ENCODE assay signal across 21 cellular contexts in genomic region chr5:44870430-44870829, GRCh38.
DNase-seq lines count a peak whose midpoint lies in the region; ATAC-seq, FAIRE-seq and TF ChIP-seq lines count a peak whose summit lies in the region.
"Had no signal": no experiment of that assay in that cellular context is flagged by ENCODE, and none has a peak within 500 bp of the region (broad histone marks: within the 10 kb centered on the region; RNA-seq: fewer than 3 reads in every experiment).

No MANE protein-coding gene starts in this region.

- no peak for TF ChIP-seq CTCF in A549 (IDR thresholded peaks at IDR 0.05)
- no peak for TF ChIP-seq CTCF in IMR-90 (conservative IDR thresholded peaks at IDR 0.05; ENCODE audit: low read depth, low read length)
- TF ChIP-seq CTCF in nephron (IDR thresholded peaks at IDR 0.05; ENCODE audit: unreplicated experiment in 3 of 3) = no peak

- no peaks in the 10 kb centered on the region for H3K9me1 ChIP-seq in IMR-90 (ENCODE audit: insufficient read depth, low read length)

- H3K27me3 ChIP-seq in IMR-90 (ENCODE audit: control insufficient read depth, insufficient read depth, low read length) = no peaks in the 10 kb centered on the region
- H3K27me3 ChIP-seq: BLaER1 treated with 17β-estradiol and CSF1 and Interleukin-3, amounts not matched to agents 10 nM and 100 nM had no signal

- H3K27ac ChIP-seq in A549 (no peak overlapping the region), IMR-90 (ENCODE audit: insufficient read depth, low read length) (no peak overlapping the region)
- H3K27ac ChIP-seq: BLaER1 treated with 17β-estradiol and CSF1 and Interleukin-3, amounts not matched to agents 10 nM and 100 nM; C4-2B had no signal

- peaks cover 6% of the 10 kb centered on the region; the same call in 1 of the 3 replicates for H3K4me1 ChIP-seq in A549
- H3K4me1 ChIP-seq in IMR-90 (ENCODE audit: control insufficient read depth, insufficient read depth, low read length) = no peaks in the 10 kb centered on the region
- H3K4me1 ChIP-seq: Caco-2 had no signal

- TF ChIP-seq POLR2A in A549 (IDR thresholded peaks at IDR 0.05; ENCODE audit: low read length) = no peak
- TF ChIP-seq POLR2A in IMR-90 (IDR thresholded peaks at IDR 0.05; ENCODE audit: low read depth, low read length) = no peak

- no peak overlapping the region for H3K18ac ChIP-seq in IMR-90 (ENCODE audit: low read depth, low read length)

- no peaks in the 10 kb centered on the region for H3K36me3 ChIP-seq in IMR-90 (ENCODE audit: control insufficient read depth, insufficient read depth, low read length)
- H3K36me3 ChIP-seq: BLaER1 treated with 17β-estradiol and CSF1 and Interleukin-3, amounts not matched to agents 10 nM and 100 nM had no signal

- no peak overlapping the region for H3K14ac ChIP-seq in IMR-90 (replicated peaks; ENCODE audit: low read depth, low read length)

- no peak overlapping the region for H2AK5ac ChIP-seq in IMR-90 (ENCODE audit: low read depth, low read length)

- no TSS peak for BruUV-seq in IMR-90 (replicated peaks; lab: Mats Ljungman, UMichigan)

- H3K4me2 ChIP-seq in A549 = no peak overlapping the region
- H3K4me2 ChIP-seq in IMR-90 (ENCODE audit: low read depth, low read length) = no peak overlapping the region
- H3K4me2 ChIP-seq: BLaER1 treated with 17β-estradiol and CSF1 and Interleukin-3, amounts not matched to agents 10 nM and 100 nM had no signal

- intact Hi-C loops in IMR-90 (cut with micrococcal nuclease) = no loop called here

- TF ChIP-seq EP300 in A549 (IDR thresholded peaks at IDR 0.05) = no peak

- in situ Hi-C loops in IMR-90 (cut with MboI; ENCODE audit: low sequenced_read_pairs) = no loop called here

- no peak overlapping the region for H2BK120ac ChIP-seq in IMR-90 (ENCODE audit: low read depth, low read length)

- peak overlapping the region in 2 of 3 experiments; percentile 4 to 24 for H3K27ac Mint-ChIP-seq in nephron
- H3K27ac Mint-ChIP-seq: B cell; CD4-positive, alpha-beta T cell; CD8-positive, alpha-beta T cell had no signal

- H3K9me3 ChIP-seq in A549 (no peaks in the 10 kb centered on the region), IMR-90 (ENCODE audit: control insufficient read depth, insufficient read depth, low read length) (no peaks in the 10 kb centered on the region)
- H3K9me3 ChIP-seq: BLaER1 treated with 17β-estradiol and CSF1 and Interleukin-3, amounts not matched to agents 10 nM and 100 nM; Caco-2 had no signal

- no peak overlapping the region for H2BK20ac ChIP-seq in IMR-90 (ENCODE audit: low read depth, low read length)

- H3K4me3 Mint-ChIP-seq in nephron = no peak overlapping the region
- H3K4me3 Mint-ChIP-seq: B cell; CD4-positive, alpha-beta T cell; CD8-positive, alpha-beta T cell had no signal

- no peak overlapping the region for H3K4ac ChIP-seq in IMR-90 (ENCODE audit: low read depth, low read length)

- dilution Hi-C loops in IMR-90 (cut with HindIII; ENCODE audit: low sequenced_read_pairs, unreplicated experiment) = no loop called here

- no peak overlapping the region for H3K9ac ChIP-seq in IMR-90 (ENCODE audit: low read depth, low read length)
- H3K9ac ChIP-seq: BLaER1 treated with 17β-estradiol and CSF1 and Interleukin-3, amounts not matched to agents 10 nM and 100 nM had no signal

- no peak overlapping the region for H4K91ac ChIP-seq in IMR-90 (ENCODE audit: insufficient read depth, low read depth, low read length)

- POLR2A ChIA-PET in A549 (lab: Yijun Ruan, JAX) = interaction anchor here (0.7 kb wide), 1 partner anchor 10 kb away, joined by 3 read pairs; no protein-coding TSS in a partner anchor
- POLR2A ChIA-PET in IMR-90 (lab: Charles Lee; ENCODE audit: unreplicated experiment) = no interaction called here

- DNase-seq in A549 (ENCODE audit: low read depth in 1 of 2, low spot score in 1 of 2) (no peak), IMR-90 (no peak), NCI-H1105 treated with DMSO at 0.1 percent for 48 hours (lab: John Stamatoyannopoulos, UW) (no peak)
- no peak for DNase-seq in stimulated activated CD4-positive, alpha-beta T cell treated with anti-CD3 and anti-CD28 coated beads, Interleukin-1b, Interleukin-23, amount 100 ng/mL, for 48 hours
- DNase-seq: 8988T; AML-193; Caco-2; Calu3; CD4-positive, alpha-beta T cell; CD8-positive, alpha-beta T cell; DMS79 treated with DMSO at 0.1 percent for 48 hours; GF-D8 had no signal

- no peak overlapping the region for H3K56ac ChIP-seq in IMR-90 (ENCODE audit: extremely low read depth, insufficient read depth, low read length)

- H4K8ac ChIP-seq in IMR-90 (ENCODE audit: low read depth in 2 of 2, low read length in 2 of 2) = no peak overlapping the region

- H2BK5ac ChIP-seq in IMR-90 (ENCODE audit: low read depth, low read length, poor library complexity, severe bottlenecking) = no peak overlapping the region

- H4K20me1 ChIP-seq in IMR-90 (ENCODE audit: insufficient read depth, low read length) = no peaks in the 10 kb centered on the region
- H4K20me1 ChIP-seq: BLaER1 treated with 17β-estradiol and CSF1 and Interleukin-3, amounts not matched to agents 10 nM and 100 nM had no signal

- no peak overlapping the region for H4K5ac ChIP-seq in IMR-90 (ENCODE audit: low read depth, low read length)

- H3K27me3 Mint-ChIP-seq in nephron (ENCODE audit: low read depth) = no peaks in the 10 kb centered on the region

- H3K23ac ChIP-seq in IMR-90 (ENCODE audit: low read depth, low read length) = no peak overlapping the region

- H3K79me1 ChIP-seq in IMR-90 (ENCODE audit: low read depth in 1 of 2, low read length in 2 of 2) = no peaks in the 10 kb centered on the region

- FAIRE-seq in A549 (lab: Jason Lieb, UNC) = no peak
- FAIRE-seq: A204.1, D721Med, G401.6, GM12891, GM19239 had no signal

- TF ChIP-seq RAD21 in A549 (conservative IDR thresholded peaks at IDR 0.05 in 1 of 2, IDR thresholded peaks at IDR 0.05 in 1 of 2) = no peak
- TF ChIP-seq RAD21 in IMR-90 (IDR thresholded peaks at IDR 0.05; ENCODE audit: low read length) = no peak

- no peak overlapping the region for H2BK15ac ChIP-seq in IMR-90 (ENCODE audit: low read depth, low read length)

- H3K4me3 ChIP-seq in A549 (no peak overlapping the region), IMR-90 (ENCODE audit: insufficient read depth, low read depth, low read length) (no peak overlapping the region)
- H3K4me3 ChIP-seq: BLaER1 treated with 17β-estradiol and CSF1 and Interleukin-3, amounts not matched to agents 10 nM and 100 nM had no signal

- H2AK9ac ChIP-seq in IMR-90 (replicated peaks; ENCODE audit: low read depth, low read length, poor library complexity) = no peak overlapping the region

- peaks cover 20% of the 10 kb centered on the region for H3K4me1 Mint-ChIP-seq in nephron

- ATAC-seq in A549 = no peak
- ATAC-seq in IMR-90 (ENCODE audit: low read depth) = no peak
- ATAC-seq: CD8-positive, alpha-beta T cell had no signal

- no peaks in the 10 kb centered on the region for H3K36me3 Mint-ChIP-seq in nephron (ENCODE audit: low read depth)
- H3K36me3 Mint-ChIP-seq: CD8-positive, alpha-beta T cell had no signal

- CTCF ChIA-PET in A549 (lab: Yijun Ruan, JAX) (interaction anchor here (1.7 kb wide), 1 partner anchor 7 kb away, joined by 5 read pairs; no protein-coding TSS in a partner anchor), IMR-90 (lab: Yijun Ruan, JAX) (no interaction called here)

- no peak overlapping the region for H2AFZ ChIP-seq in IMR-90 (replicated peaks; ENCODE audit: low read length, poor library complexity)

- no peaks in the 10 kb centered on the region for H3K9me3 Mint-ChIP-seq in nephron
- H3K9me3 Mint-ChIP-seq: CD4-positive, alpha-beta T cell; CD8-positive, alpha-beta T cell had no signal

TF ChIP-seq in A549, 52 proteins besides CTCF, POLR2A, EP300 and RAD21:
- TF ChIP-seq ATOH8 (CRISPR knock-in tag; IDR thresholded peaks at IDR 0.05; ENCODE audit: low read depth) (no peak), MAFK (IDR thresholded peaks at IDR 0.05; ENCODE audit: partially characterized antibody) (peak; percentile 30)

TF ChIP-seq in IMR-90, 13 proteins besides CTCF, POLR2A, EP300 and RAD21:
- TF ChIP-seq BHLHE40 (IDR thresholded peaks at IDR 0.05; ENCODE audit: low read depth, low read length) (no peak), MAZ (IDR thresholded peaks at IDR 0.05; ENCODE audit: borderline replicate concordance, low read depth, low read length) (no peak), SMC3 (IDR thresholded peaks at IDR 0.05; ENCODE audit: low read depth, low read length) (no peak), MAFK (IDR thresholded peaks at IDR 0.05; ENCODE audit: low read depth, low read length) (peak; percentile 15; the same call in 1 of the 2 replicates), ELK1 (IDR thresholded peaks at IDR 0.05; ENCODE audit: borderline replicate concordance, low read depth, low read length) (no peak), NFE2L2 (IDR thresholded peaks at IDR 0.05; ENCODE audit: low read depth, low read length) (no peak)
